In genomic region chr22:19504900-19505734, GRCh38 we compare ENCODE assay signal across 1 cellular context.
A peak's percentile ranks its signal among the peaks of the same experiment; 100 is the strongest.
TF ChIP-seq lines count a peak whose summit lies in the region.

No MANE protein-coding gene starts in this region.

TF ChIP-seq in K562, 482 proteins besides CTCF, POLR2A, EP300 and RAD21 (continued from another document and continues in another):
- TF ChIP-seq ZBTB9 (CRISPR knock-in tag; IDR thresholded peaks at IDR 0.05) (no peak), ZBTB11 (CRISPR knock-in tag; IDR thresholded peaks at IDR 0.05) (no peak; a peak in 1 of 6 replicates), ZNF707 (CRISPR knock-in tag; conservative IDR thresholded peaks at IDR 0.05) (no peak), ZNF79 (CRISPR knock-in tag; IDR thresholded peaks at IDR 0.05; ENCODE audit: low read depth) (no peak), LARP7 (IDR thresholded peaks at IDR 0.05) (no peak), MITF (IDR thresholded peaks at IDR 0.05) (no peak), MTA1 (IDR thresholded peaks at IDR 0.05; ENCODE audit: borderline replicate concordance) (no peak), MBD2 (IDR thresholded peaks at IDR 0.05; ENCODE audit: borderline replicate concordance, low read depth) (no peak), PBX2 (CRISPR knock-in tag; IDR thresholded peaks at IDR 0.05; ENCODE audit: low read depth) (no peak), PBX2 (tag; conservative IDR thresholded peaks at IDR 0.05; ENCODE audit: low read depth) (no peak), KHSRP (IDR thresholded peaks at IDR 0.05) (no peak), KAT8 (IDR thresholded peaks at IDR 0.05; ENCODE audit: low read depth) (no peak), KLF13 (tag; IDR thresholded peaks at IDR 0.05; ENCODE audit: borderline replicate concordance, low read depth) (0 out of 2 replicates have a peak, but pooled peaks have one; percentile 34), RBM22 (IDR thresholded peaks at IDR 0.05; ENCODE audit: low read depth, low read length, poor library complexity, severe bottlenecking) (no peak), ZNF224 (CRISPR knock-in tag; IDR thresholded peaks at IDR 0.05) (no peak), NR1H2 (CRISPR knock-in tag; IDR thresholded peaks at IDR 0.05) (no peak), ZBED1 (IDR thresholded peaks at IDR 0.05) (0 out of 2 replicates have a peak, but pooled peaks have one; percentile 46), KDM4B (IDR thresholded peaks at IDR 0.05; ENCODE audit: borderline replicate concordance in 2 of 2, low read depth in 1 of 2) (no peak), RUNX1 (IDR thresholded peaks at IDR 0.05; ENCODE audit: low read depth) (no peak), ADNP (tag; IDR thresholded peaks at IDR 0.05) (no peak), MEIS2 (IDR thresholded peaks at IDR 0.05; ENCODE audit: partially characterized antibody) (no peak), ERF (CRISPR knock-in tag; IDR thresholded peaks at IDR 0.05) (no peak), TFE3 (CRISPR knock-in tag; IDR thresholded peaks at IDR 0.05) (no peak), WHSC1 (IDR thresholded peaks at IDR 0.05; ENCODE audit: low read length) (no peak), HMG20B (CRISPR knock-in tag; IDR thresholded peaks at IDR 0.05) (no peak), FOXM1 (IDR thresholded peaks at IDR 0.05; ENCODE audit: low read depth) (no peak), FOXM1 (CRISPR knock-in tag; IDR thresholded peaks at IDR 0.05; ENCODE audit: low read depth) (no peak), HLTF (IDR thresholded peaks at IDR 0.05) (no peak), ZNF24 (IDR thresholded peaks at IDR 0.05) (0 out of 2 replicates have a peak, but pooled peaks have one; percentile 11), ZC3H4 (CRISPR knock-in tag; IDR thresholded peaks at IDR 0.05; ENCODE audit: borderline replicate concordance) (no peak), ARID2 (IDR thresholded peaks at IDR 0.05) (no peak), ZBTB7A (IDR thresholded peaks at IDR 0.05; ENCODE audit: borderline replicate concordance, control insufficient read depth, low read depth, low read length) (no peak), ZNF609 (CRISPR knock-in tag; IDR thresholded peaks at IDR 0.05; ENCODE audit: borderline replicate concordance) (no peak), TFAP4 (CRISPR knock-in tag; IDR thresholded peaks at IDR 0.05; ENCODE audit: borderline replicate concordance) (peak; percentile 39; the same call in 1 of the 2 replicates), ZNF12 (CRISPR knock-in tag; IDR thresholded peaks at IDR 0.05) (no peak), SRSF9 (IDR thresholded peaks at IDR 0.05; ENCODE audit: borderline replicate concordance, low read depth, low read length) (no peak), ZMIZ1 (IDR thresholded peaks at IDR 0.05; ENCODE audit: low read depth in 2 of 2, low read length in 2 of 2) (no peak), FOXO4 (CRISPR knock-in tag; IDR thresholded peaks at IDR 0.05) (no peak), POLR2G (IDR thresholded peaks at IDR 0.05; ENCODE audit: low read depth, low read length) (peak; percentile 68), ZBTB1 (CRISPR knock-in tag; IDR thresholded peaks at IDR 0.05; ENCODE audit: borderline replicate concordance, low read depth) (0 out of 2 replicates have a peak, but pooled peaks have one; percentile 42), RBM39 (optimal IDR thresholded peaks at IDR 0.05; ENCODE audit: low read depth, low read length) (no peak), SIX5 (IDR thresholded peaks at IDR 0.05; ENCODE audit: borderline replicate concordance in 1 of 2, insufficient read depth in 1 of 2, low read depth in 1 of 2, low read length in 2 of 2) (no peak)
